Comparison of ENCODE assay signal across 7 cellular contexts in the genomic region with DNA sequence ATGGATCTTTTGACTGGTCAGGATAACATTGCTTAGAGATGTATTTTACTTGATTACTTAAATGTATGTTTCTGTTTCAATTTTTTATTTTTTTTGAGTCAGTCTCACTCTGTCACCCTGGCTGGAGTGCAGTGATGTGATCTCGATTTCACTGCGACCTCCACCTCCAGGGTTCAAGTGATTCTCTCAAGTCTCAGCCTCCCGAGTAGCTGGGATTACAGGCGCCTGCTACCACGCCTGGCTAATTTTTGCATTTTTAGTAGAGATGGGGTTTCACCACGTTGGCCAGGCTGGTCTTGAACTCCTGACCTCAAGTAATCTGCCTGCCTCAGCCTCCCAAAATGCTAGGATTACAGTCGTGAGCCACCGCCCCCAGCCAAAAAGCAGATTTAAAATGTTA. TPM values are rescaled to one million over a fixed set of nuclear protein-coding genes. Genes with fewer than 3 reads are reported as not detected.
DNase-seq lines count a peak whose midpoint lies in the region; ATAC-seq, FAIRE-seq and TF ChIP-seq lines count a peak whose summit lies in the region.
"Not testable (repeated sequence)": the region's sequence is repeated elsewhere in the genome, so short reads cannot be mapped to it uniquely, and the experiment has no call there.

No MANE protein-coding gene starts in this region.

- not testable (repeated sequence) for H3K9me2 ChIP-seq in OCI-LY1 (ENCODE audit: low read depth, low read length)

- not testable (repeated sequence) for H3K9ac ChIP-seq in OCI-LY1 (ENCODE audit: low read length)
- 0 out of 4 replicates have a peak overlapping the region, but pooled peaks of 1 of the 2 experiments have one; percentile 2 for H3K9ac ChIP-seq in K562 (ENCODE audit: insufficient read depth in 1 of 2, low read depth in 2 of 2, low read length in 2 of 2)

- not testable (repeated sequence) for H3K27me3 Mint-ChIP-seq in HFFc6 (ENCODE audit: insufficient read depth); WTC11 (ENCODE audit: low read depth); activated CD8-positive, alpha-beta memory T cell treated with anti-CD3 and anti-CD28 coated beads, Interleukin-2, amount 10 ng/mL, durations not matched to agents 7 days and 5 days

- CTCF ChIA-PET in WTC11 (lab: Charles Lee): interaction anchor here (0.6 kb wide), 2 partner anchors 12 to 67 kb away, joined by 3 to 4 read pairs; no protein-coding TSS in a partner anchor
- CTCF ChIA-PET in activated CD8-positive, alpha-beta memory T cell treated with anti-CD3 and anti-CD28 coated beads, Interleukin-2, amount 10 ng/mL, durations not matched to agents 7 days and 5 days (lab: Charles Lee); K562 (lab: Yijun Ruan, JAX; ENCODE audit: low intra/inter-chr PET ratio): not testable (repeated sequence)

- WGBS in K562 (ENCODE audit: insufficient coverage, low coverage, missing lambda C conversion rate): 12% methylated on average over 8 of the region's 8 CpGs

- in situ Hi-C loops in K562 (cut with MboI): not testable (repeated sequence)

- not testable (repeated sequence) for H3K4me2 ChIP-seq in OCI-LY1 (ENCODE audit: low read length); K562 (ENCODE audit: insufficient read depth, low read length); osteoblast (ENCODE audit: insufficient read depth, low read length)

- not testable (repeated sequence) for BruUV-seq in K562 (replicated peaks; lab: Mats Ljungman, UMichigan)

- H3K4me3 ChIP-seq in OCI-LY1 (ENCODE audit: low read depth, low read length, poor library complexity, severe bottlenecking); K562; osteoblast (ENCODE audit: insufficient read depth, low read length): not testable (repeated sequence)

- H3K4me3 Mint-ChIP-seq in HFFc6; WTC11; activated CD8-positive, alpha-beta memory T cell treated with anti-CD3 and anti-CD28 coated beads, Interleukin-2, amount 10 ng/mL, durations not matched to agents 7 days and 5 days: not testable (repeated sequence)

- H4K20me1 ChIP-seq in OCI-LY1 (ENCODE audit: insufficient read depth, low read length); K562 (replicated peaks; ENCODE audit: control insufficient read depth, insufficient read depth, low read length); osteoblast (ENCODE audit: insufficient read depth, low read length): not testable (repeated sequence)

- not testable (repeated sequence) for TF ChIP-seq POLR2A in K562 (conservative IDR thresholded peaks at IDR 0.05)

- H3K4me1 Mint-ChIP-seq in HFFc6 (ENCODE audit: low read depth) (peaks cover 61% of the 10 kb centered on the region), WTC11 (peaks cover 51% of the 10 kb centered on the region)
- H3K4me1 Mint-ChIP-seq in activated CD8-positive, alpha-beta memory T cell treated with anti-CD3 and anti-CD28 coated beads, Interleukin-2, amount 10 ng/mL, durations not matched to agents 7 days and 5 days: peaks cover 37% of the 10 kb centered on the region

- POLR2A ChIA-PET in WTC11 (lab: Charles Lee) (interaction anchor here (0.5 to 2.7 kb wide), 2 partner anchors 8 to 33 kb away, joined by 3 to 10 read pairs; no protein-coding TSS in a partner anchor), K562 (lab: Yijun Ruan, JAX) (interaction anchor here (11.8 kb wide), 1 partner anchor 8 kb away, joined by 105 read pairs; no protein-coding TSS in a partner anchor)

- H3K4me1 ChIP-seq in OCI-LY1 (ENCODE audit: insufficient read depth, low read length, severe bottlenecking) (peaks cover 60% of the 10 kb centered on the region), K562 (replicated peaks in 1 of 2; ENCODE audit: control insufficient read depth in 2 of 2, insufficient read depth in 2 of 2, low read length in 2 of 2) (peaks cover 32 to 36% of the 10 kb centered on the region in 2 experiments), osteoblast (ENCODE audit: insufficient read depth, low read length) (peaks cover 29% of the 10 kb centered on the region)

- not testable (repeated sequence) for H3K9me3 ChIP-seq in OCI-LY1 (ENCODE audit: low read length); K562 (replicated peaks; ENCODE audit: control insufficient read depth, insufficient read depth, low read depth, low read length); osteoblast (ENCODE audit: low read depth, low read length)

- not testable (repeated sequence) for H3K27me3 ChIP-seq in OCI-LY1 (ENCODE audit: insufficient read depth, low read length); K562 (ENCODE audit: control insufficient read depth in 2 of 2, insufficient read depth in 2 of 2, low read length in 2 of 2); osteoblast (ENCODE audit: insufficient read depth, low read length)

- not testable (repeated sequence) for H3K9me3 Mint-ChIP-seq in HFFc6; WTC11; activated CD8-positive, alpha-beta memory T cell treated with anti-CD3 and anti-CD28 coated beads, Interleukin-2, amount 10 ng/mL, durations not matched to agents 7 days and 5 days (ENCODE audit: low read depth)

- not testable (repeated sequence) for TF ChIP-seq EP300 in K562 (IDR thresholded peaks at IDR 0.05; ENCODE audit: low read length)

- DNase-seq in HFFc6; WTC11 (ENCODE audit: low spot score); activated CD8-positive, alpha-beta memory T cell treated with anti-CD3 and anti-CD28 coated beads, Interleukin-2, amount 10 ng/mL, durations not matched to agents 7 days and 5 days; K562 (ENCODE audit: extremely low read depth in 1 of 4, low spot score in 3 of 4); osteoblast (ENCODE audit: insufficient read length, low spot score, missing footprints): not testable (repeated sequence)
- DNase-seq in left kidney (ENCODE audit: low read depth, low spot score): peak; percentile 74

- intact Hi-C loops in K562 (cut with micrococcal nuclease): not testable (repeated sequence)

- H3K9me1 ChIP-seq in K562 (ENCODE audit: control insufficient read depth, insufficient read depth, low read length): not testable (repeated sequence)

- TF ChIP-seq RAD21 in K562 (CRISPR knock-in tag; conservative IDR thresholded peaks at IDR 0.05 in 1 of 2, IDR thresholded peaks at IDR 0.05 in 1 of 2): not testable (repeated sequence)

- H3K27ac ChIP-seq in OCI-LY1 (ENCODE audit: low read depth, low read length, poor library complexity, severe bottlenecking) (peak overlapping the region; percentile 87), osteoblast (ENCODE audit: low read depth, low read length) (peak overlapping the region; percentile 33)
- not testable (repeated sequence) for H3K27ac ChIP-seq in K562 (ENCODE audit: extremely low read depth, low read depth, low read length)

- not testable (repeated sequence) for TF ChIP-seq CTCF in HFFc6 (IDR thresholded peaks at IDR 0.05); OCI-LY1 (IDR thresholded peaks at IDR 0.05; ENCODE audit: low read length); WTC11 (IDR thresholded peaks at IDR 0.05); K562 (IDR thresholded peaks at IDR 0.05 in 2 of 3, conservative IDR thresholded peaks at IDR 0.05 in 1 of 3; ENCODE audit: insufficient read depth in 2 of 3, low read depth in 1 of 3, low read length in 3 of 3); osteoblast (IDR thresholded peaks at IDR 0.05; ENCODE audit: extremely low read depth, low read depth, low read length)

- H3K36me3 ChIP-seq in OCI-LY1 (ENCODE audit: insufficient read depth, low read length); osteoblast (ENCODE audit: insufficient read depth, low read length): not testable (repeated sequence)
- peaks cover 11% of the 10 kb centered on the region; the same call in 1 of the 3 replicates for H3K36me3 ChIP-seq in K562 (ENCODE audit: control insufficient read depth, insufficient read depth, low read length)

- not testable (repeated sequence) for H3K79me2 ChIP-seq in OCI-LY1 (ENCODE audit: insufficient read depth, low read length)
- H3K79me2 ChIP-seq in K562 (ENCODE audit: control insufficient read depth, insufficient read depth, low read length) (peaks cover 20% of the 10 kb centered on the region; the same call in 1 of the 3 replicates), osteoblast (ENCODE audit: insufficient read depth, low read length) (peaks cover 42% of the 10 kb centered on the region)

- FAIRE-seq in K562 (lab: Jason Lieb, UNC): not testable (repeated sequence)

- H3K36me3 Mint-ChIP-seq in HFFc6 (ENCODE audit: low read depth); WTC11; activated CD8-positive, alpha-beta memory T cell treated with anti-CD3 and anti-CD28 coated beads, Interleukin-2, amount 10 ng/mL, durations not matched to agents 7 days and 5 days: not testable (repeated sequence)

- not testable (repeated sequence) for H2AFZ ChIP-seq in OCI-LY1 (ENCODE audit: low read length); K562 (ENCODE audit: low read depth, low read length); osteoblast (ENCODE audit: low read length)

- not testable (repeated sequence) for ATAC-seq in WTC11; activated CD8-positive, alpha-beta memory T cell treated with anti-CD3 and anti-CD28 coated beads, Interleukin-2, amount 10 ng/mL, durations not matched to agents 7 days and 5 days; K562

- peak overlapping the region; percentile 65 for H3K27ac Mint-ChIP-seq in HFFc6
- peak overlapping the region; percentile 71 for H3K27ac Mint-ChIP-seq in WTC11
- peak overlapping the region; percentile 57 for H3K27ac Mint-ChIP-seq in activated CD8-positive, alpha-beta memory T cell treated with anti-CD3 and anti-CD28 coated beads, Interleukin-2, amount 10 ng/mL, durations not matched to agents 7 days and 5 days

- H3F3A ChIP-seq in OCI-LY1 (ENCODE audit: insufficient read depth, low read length): not testable (repeated sequence)

RNA-seq across cellular contexts. Expression of a gene that starts 15.0 kb away (rescaled TPM):
- total RNA-seq in HFFc6 (2021; fragmentation: NEBNext Ultra II Directional; extraction: Animal tissue kit (Norgen Biotek cat#: 25700)): 10 to 100 TPM; 16.6 to 22.5 (median 19.2) TPM
- total RNA-seq in WTC11 (2021): 21.2 to 25.2 TPM (median 23.0 TPM) in 3 replicates
- 10 to 100 TPM; 22.0 to 31.3 TPM for total RNA-seq in activated CD8-positive, alpha-beta memory T cell treated with anti-CD3 and anti-CD28 coated beads, Interleukin-2, amount 10 ng/mL, durations not matched to agents 7 days and 5 days
- total RNA-seq in K562 (2011; cell fraction: chromatin; rRNA removed; ENCODE audit: low replicate concordance): 77.9 and 112 TPM in 2 replicates
- total RNA-seq in K562 (2011; cell fraction: nucleolus; rRNA removed): 19.3 and 19.8 TPM in 2 replicates
- 31.2 and 36.2 TPM in 2 replicates for total RNA-seq in K562 (2011; cell fraction: nucleoplasm; rRNA removed)
- total RNA-seq in K562 (2014; rRNA removed): 9.6 and 13.2 TPM in 2 replicates
- total RNA-seq in K562 (2014; rRNA removed; fragmentation: Illumina TruSeq; extraction: Trizol): 12.2 and 14.5 TPM in 2 replicates
- 7.1 and 10.0 TPM in 2 replicates for total RNA-seq in K562 (2015; rRNA removed; fragmentation: Illumina TruSeq; extraction: Trizol)
- 11.7 and 14.9 TPM in 2 replicates for total RNA-seq in K562 (2021)
- polyA plus RNA-seq in K562 (2011; rRNA removed): 21.8 and 25.9 TPM in 2 replicates
- 26.2 and 27.5 TPM in 2 replicates for polyA plus RNA-seq in K562 (2011; cell fraction: cytosol; rRNA removed)
- 27.5 and 40.6 TPM in 2 replicates for polyA plus RNA-seq in K562 (2011; cell fraction: nucleus; rRNA removed)
- polyA plus RNA-seq in K562 (2012): 14.5 and 18.7 TPM in 2 replicates
- polyA plus RNA-seq in K562 (2014; fragmentation: Illumina TruSeq; extraction: Trizol): 10.4 and 16.0 TPM in 2 replicates
- 10 to 100 TPM in 1 of 2 experiments, 1 to 10 TPM in 1; 8.8 to 13.2 TPM for polyA plus RNA-seq in K562 (2014; fragmentation: Nextera tagmentation; extraction: Ambion mirVana)
- 12.7 and 15.4 TPM in 2 replicates for polyA plus RNA-seq in K562 (2014; rRNA removed)
- 35.3 and 58.4 TPM in 2 replicates for polyA minus RNA-seq in K562 (2011; rRNA and poly(A)+ RNA removed)
- polyA minus RNA-seq in K562 (2011; cell fraction: cytosol; rRNA and poly(A)+ RNA removed): 6.0 and 16.1 TPM in 2 replicates
- polyA minus RNA-seq in K562 (2011; cell fraction: nucleus; rRNA and poly(A)+ RNA removed): 13.2 and 35.0 TPM in 2 replicates
- total RNA-seq in osteoblast: 11.9 and 15.9 TPM in 2 replicates
